21 cellular contexts compared by ENCODE assay signal in genomic region chr1:45065083-45065482, GRCh38. TPM values are rescaled to one million over a fixed set of nuclear protein-coding genes. Genes with fewer than 3 reads are reported as not detected.
DNase-seq lines count a peak whose midpoint lies in the region; ATAC-seq and TF ChIP-seq lines count a peak whose summit lies in the region.
"Had no signal": no experiment of that assay in that cellular context is flagged by ENCODE, and none has a peak within 500 bp of the region (broad histone marks: within the 10 kb centered on the region; RNA-seq: fewer than 3 reads in every experiment).

No MANE protein-coding gene starts in this region.

- H2BK5ac ChIP-seq in neuronal stem cell (ENCODE audit: low read length), result no peak overlapping the region

- no peaks in the 10 kb centered on the region for H4K20me1 ChIP-seq in Karpas-422 (ENCODE audit: insufficient read depth, low read depth, low read length)
- no peaks in the 10 kb centered on the region for H4K20me1 ChIP-seq in osteoblast (ENCODE audit: insufficient read depth, low read length)
- H4K20me1 ChIP-seq in OCI-LY7 (ENCODE audit: insufficient read depth, low read length), result no peaks in the 10 kb centered on the region
- H4K20me1 ChIP-seq: BLaER1 treated with 17β-estradiol and CSF1 and Interleukin-3, amounts not matched to agents 10 nM and 100 nM had no signal

- H3K79me1 ChIP-seq in neuronal stem cell (ENCODE audit: low read depth, low read length), result no peaks in the 10 kb centered on the region

- no peak overlapping the region for H3K18ac ChIP-seq in neuronal stem cell (ENCODE audit: low read length)

- H3K4me3 ChIP-seq in Karpas-422 (ENCODE audit: low read length), result no peak overlapping the region
- no peak overlapping the region for H3K4me3 ChIP-seq in cardiac fibroblast (replicated peaks in 1 of 2; ENCODE audit: low read depth in 2 of 2, low read length in 2 of 2)
- H3K4me3 ChIP-seq in osteoblast (ENCODE audit: insufficient read depth, low read length), result no peak overlapping the region
- H3K4me3 ChIP-seq in neuronal stem cell (ENCODE audit: low read length in 2 of 2), result no peak overlapping the region
- H3K4me3 ChIP-seq in OCI-LY7 (ENCODE audit: low read depth, low read length, poor library complexity, severe bottlenecking), result no peak overlapping the region
- H3K4me3 ChIP-seq: A549; BLaER1 treated with 17β-estradiol and CSF1 and Interleukin-3, amounts not matched to agents 10 nM and 100 nM; GM23338 had no signal

- ATAC-seq in GM21723 (IDR thresholded peaks at IDR 0.05; ENCODE audit: unreplicated experiment), result no peak
- ATAC-seq: A549, GM23338, HCT116 had no signal

- H3K4me2 ChIP-seq in Karpas-422 (ENCODE audit: low read depth, low read length, poor library complexity, severe bottlenecking), result no peak overlapping the region
- no peak overlapping the region for H3K4me2 ChIP-seq in osteoblast (ENCODE audit: insufficient read depth, low read length)
- H3K4me2 ChIP-seq in neuronal stem cell (ENCODE audit: insufficient read depth, low read length, poor library complexity, severe bottlenecking), result no peak overlapping the region
- H3K4me2 ChIP-seq in OCI-LY7 (ENCODE audit: low read length), result no peak overlapping the region
- H3K4me2 ChIP-seq: A549; BLaER1 treated with 17β-estradiol and CSF1 and Interleukin-3, amounts not matched to agents 10 nM and 100 nM; GM23338 had no signal

- no CpG with 5 or more reads among the region's 2 CpGs for WGBS in neuronal stem cell (ENCODE audit: extremely low coverage in 2 of 2, insufficient read length in 2 of 2, insufficient replicate concordance in 1 of 2), 2 donors

- H2BK120ac ChIP-seq in neuronal stem cell (ENCODE audit: low read depth, low read length), result no peak overlapping the region

- no peak overlapping the region for H3K4ac ChIP-seq in neuronal stem cell (ENCODE audit: low read length)

- H3K14ac ChIP-seq in neuronal stem cell (ENCODE audit: low read length), result no peak overlapping the region

- H3K4me1 ChIP-seq in Karpas-422 (ENCODE audit: low read length) (no peaks in the 10 kb centered on the region), osteoblast (ENCODE audit: insufficient read depth, low read length) (no peaks in the 10 kb centered on the region), neuronal stem cell (ENCODE audit: control insufficient read depth in 2 of 2, insufficient read depth in 1 of 2, low read depth in 1 of 2, low read length in 2 of 2) (no peaks in the 10 kb centered on the region), OCI-LY7 (ENCODE audit: insufficient read depth, low read length, poor library complexity, severe bottlenecking) (no peaks in the 10 kb centered on the region)
- H3K4me1 ChIP-seq: A549; BE2C; BLaER1 treated with 17β-estradiol and CSF1 and Interleukin-3, amounts not matched to agents 10 nM and 100 nM had no signal

- H3K36me3 ChIP-seq in Karpas-422 (ENCODE audit: insufficient read depth, low read length) (no peaks in the 10 kb centered on the region), osteoblast (ENCODE audit: insufficient read depth, low read length) (no peaks in the 10 kb centered on the region), neuronal stem cell (replicated peaks in 1 of 2; ENCODE audit: control insufficient read depth in 2 of 2, insufficient read depth in 2 of 2, low read length in 2 of 2) (no peaks in the 10 kb centered on the region), OCI-LY7 (ENCODE audit: insufficient read depth, low read length) (no peaks in the 10 kb centered on the region)
- H3K36me3 ChIP-seq: BE2C; BLaER1 treated with 17β-estradiol and CSF1 and Interleukin-3, amounts not matched to agents 10 nM and 100 nM had no signal

- H3K27ac ChIP-seq in Karpas-422 (ENCODE audit: low read length) (no peak overlapping the region), osteoblast (ENCODE audit: low read depth, low read length) (no peak overlapping the region), neuronal stem cell (replicated peaks; ENCODE audit: low read length) (no peak overlapping the region), OCI-LY7 (ENCODE audit: low read depth, low read length, poor library complexity, severe bottlenecking) (no peak overlapping the region)
- H3K27ac ChIP-seq: A549; BLaER1 treated with 17β-estradiol and CSF1 and Interleukin-3, amounts not matched to agents 10 nM and 100 nM had no signal

- POLR2A ChIA-PET in OCI-LY7 (lab: Charles Lee), result interaction anchor here (0.6 kb wide), 1 partner anchor 333 kb away, joined by 6 read pairs; no protein-coding TSS in a partner anchor

- H3K9ac ChIP-seq in Karpas-422 (ENCODE audit: low read length) (no peak overlapping the region), neuronal stem cell (ENCODE audit: low read depth, low read length, poor library complexity) (no peak overlapping the region)
- H3K9ac ChIP-seq: BLaER1 treated with 17β-estradiol and CSF1 and Interleukin-3, amounts not matched to agents 10 nM and 100 nM had no signal

- no peak overlapping the region for H4K8ac ChIP-seq in neuronal stem cell (ENCODE audit: low read depth, low read length)

- H2AFZ ChIP-seq in Karpas-422 (ENCODE audit: low read length) (no peak overlapping the region), osteoblast (ENCODE audit: low read length) (no peak overlapping the region), neuronal stem cell (ENCODE audit: low read length) (no peak overlapping the region), OCI-LY7 (ENCODE audit: low read length) (no peak overlapping the region)
- H2AFZ ChIP-seq: GM23338 had no signal

- TF ChIP-seq CTCF in cardiac fibroblast (IDR thresholded peaks at IDR 0.05; ENCODE audit: low read depth, low read length) (no peak), osteoblast (IDR thresholded peaks at IDR 0.05; ENCODE audit: extremely low read depth, low read depth, low read length) (peak; percentile 9), OCI-LY7 (conservative IDR thresholded peaks at IDR 0.05; ENCODE audit: low read length) (no peak)

- no peak overlapping the region for H2BK12ac ChIP-seq in neuronal stem cell (ENCODE audit: low read length)

- no peaks in the 10 kb centered on the region for H3K9me3 ChIP-seq in Karpas-422 (ENCODE audit: low read length)
- no peaks in the 10 kb centered on the region for H3K9me3 ChIP-seq in osteoblast (ENCODE audit: low read depth, low read length)
- H3K9me3 ChIP-seq in neuronal stem cell (replicated peaks in 1 of 2; ENCODE audit: control insufficient read depth in 2 of 2, insufficient read depth in 1 of 2, low read depth in 1 of 2, low read length in 2 of 2), result no peaks in the 10 kb centered on the region
- H3K9me3 ChIP-seq in OCI-LY7 (ENCODE audit: low read length), result no peaks in the 10 kb centered on the region
- H3K9me3 ChIP-seq: A549; BE2C; BLaER1 treated with 17β-estradiol and CSF1 and Interleukin-3, amounts not matched to agents 10 nM and 100 nM had no signal

- H4K91ac ChIP-seq in neuronal stem cell (ENCODE audit: low read depth, low read length, poor library complexity), result no peak overlapping the region

- no peaks in the 10 kb centered on the region for H3K9me2 ChIP-seq in Karpas-422 (replicated peaks; ENCODE audit: insufficient read depth, low read length)
- no peaks in the 10 kb centered on the region for H3K9me2 ChIP-seq in OCI-LY7 (ENCODE audit: insufficient read depth, low read length)

- no peak overlapping the region for H3K23ac ChIP-seq in neuronal stem cell (ENCODE audit: low read depth, low read length, poor library complexity)

- H3K79me2 ChIP-seq in Karpas-422 (ENCODE audit: low read length), result no peaks in the 10 kb centered on the region
- H3K79me2 ChIP-seq in osteoblast (ENCODE audit: insufficient read depth, low read length), result no peaks in the 10 kb centered on the region
- H3K79me2 ChIP-seq in OCI-LY7 (ENCODE audit: insufficient read depth, low read depth, low read length), result no peaks in the 10 kb centered on the region

- BruUV-seq in OCI-LY7 (replicated peaks; lab: Mats Ljungman, UMichigan), result no TSS peak

- DNase-seq in EH (ENCODE audit: low read depth) (peak; percentile 1), Karpas-422 (peak; percentile 21), cardiac fibroblast (ENCODE audit: low read depth in 2 of 2) (peak; percentile 2 to 4), osteoblast (ENCODE audit: insufficient read length, low spot score, missing footprints) (peak; percentile 35), neuronal stem cell (ENCODE audit: low spot score) (no peak), OCI-LY7 (ENCODE audit: low spot score) (no peak)
- DNase-seq: 8988T; ACHN; AML-193; BE2C; CD4-positive, alpha-beta T cell; CD8-positive, alpha-beta memory T cell; DMS 273 treated with DMSO at 0.1 percent for 48 hours; DMS79; GF-D8; H9 had no signal

- intact Hi-C loops in OCI-LY7 (cut with micrococcal nuclease; ENCODE audit: unreplicated experiment), result no loop called here

- CTCF ChIA-PET in OCI-LY7 (lab: Charles Lee; ENCODE audit: unreplicated experiment), result no interaction called here

- H3K27me3 ChIP-seq in Karpas-422 (ENCODE audit: low read length) (no peaks in the 10 kb centered on the region), osteoblast (ENCODE audit: insufficient read depth, low read length) (no peaks in the 10 kb centered on the region), neuronal stem cell (ENCODE audit: control insufficient read depth in 3 of 3, insufficient read depth in 3 of 3, low read depth in 1 of 3, low read length in 3 of 3) (no peaks in the 10 kb centered on the region)
- H3K27me3 ChIP-seq: BE2C; BLaER1 treated with 17β-estradiol and CSF1 and Interleukin-3, amounts not matched to agents 10 nM and 100 nM had no signal

- H2AK5ac ChIP-seq in neuronal stem cell (ENCODE audit: low read depth, low read length), result no peak overlapping the region

- no peak overlapping the region for H2BK15ac ChIP-seq in neuronal stem cell (ENCODE audit: low read length)

RNA-seq across cellular contexts. Expression of gene UROD, which starts 53.0 kb away (rescaled TPM):
- 99.1 and 127 TPM in 2 replicates for total RNA-seq in Karpas-422 (2014; rRNA removed; shearing (Covaris generic); ENCODE audit: low replicate concordance)
- 123 and 147 TPM in 2 replicates for total RNA-seq in osteoblast
- 53.9 TPM for polyA plus RNA-seq in neuronal stem cell (2013, experiment 1 of 2)
- polyA plus RNA-seq in neuronal stem cell (2013, experiment 2 of 2), result 50.6 TPM
- total RNA-seq in OCI-LY7 (2014; rRNA removed; shearing (Covaris generic)), result 57.4 and 73.5 TPM in 2 replicates
- total RNA-seq in OCI-LY7 (2022), result 61.6 and 64.4 TPM in 2 replicates

RNA-seq across cellular contexts. Expression of gene HECTD3, which starts 54.0 kb away (rescaled TPM):
- 6.9 and 8.8 TPM in 2 replicates for total RNA-seq in Karpas-422 (2014; rRNA removed; shearing (Covaris generic); ENCODE audit: low replicate concordance)
- total RNA-seq in osteoblast (23.9 and 26.1 TPM in 2 replicates), OCI-LY7 (2022) (30.1 and 31.9 TPM in 2 replicates)
- 14.3 TPM for polyA plus RNA-seq in neuronal stem cell (2013, experiment 1 of 2)
- polyA plus RNA-seq in neuronal stem cell (2013, experiment 2 of 2), result 14.3 TPM
- total RNA-seq in OCI-LY7 (2014; rRNA removed; shearing (Covaris generic)), result 12.4 and 13.3 TPM in 2 replicates

Comparison
In these comparisons a context has a peak if more than half of its experiments do, and no peak if none do; other contexts are left out.
1. DNase-seq: peak in EH (single experiment), Karpas-422 (single experiment), cardiac fibroblast (2 of 2) and osteoblast (single experiment); none in neuronal stem cell (single experiment) and OCI-LY7 (single experiment).